In the genomic region with DNA sequence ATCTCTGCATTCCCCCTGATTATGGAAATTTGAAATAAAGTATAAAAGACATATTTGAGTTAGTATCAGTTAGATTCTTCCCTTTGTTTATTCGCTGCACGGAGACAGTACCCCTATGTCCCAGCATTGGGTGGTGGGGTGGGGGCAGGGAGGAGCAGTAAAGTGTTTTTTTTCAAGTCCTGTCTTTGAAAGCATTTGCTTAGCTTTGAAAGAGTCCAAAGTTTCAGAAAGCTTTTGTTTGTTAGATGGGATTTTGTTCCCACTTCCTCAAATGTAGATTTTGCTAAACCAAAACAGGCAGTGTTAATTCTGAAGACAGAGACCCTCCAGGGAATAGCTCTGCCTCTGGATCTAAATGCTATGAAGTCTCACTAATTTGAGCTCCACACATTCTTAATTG, we compare ENCODE assay signal across 17 cellular contexts.
A peak's percentile ranks its signal among the peaks of the same experiment; 100 is the strongest.
DNase-seq lines count a peak whose midpoint lies in the region; ATAC-seq and TF ChIP-seq lines count a peak whose summit lies in the region.
"Had no signal": no experiment of that assay in that cellular context is flagged by ENCODE, and none has a peak within 500 bp of the region (broad histone marks: within the 10 kb centered on the region; RNA-seq: fewer than 3 reads in every experiment).

No MANE protein-coding gene starts in this region.

- TF ChIP-seq POLR2A in heart left ventricle (IDR thresholded peaks at IDR 0.05), result no peak

- H3K4me2 ChIP-seq in GM23338, result peak overlapping the region; percentile 31
- H3K4me2 ChIP-seq in neural progenitor cell, result peak overlapping the region; percentile 67

- H3K9me2 ChIP-seq in GM23338 (ENCODE audit: insufficient read depth), result 0 out of 2 replicates have a peak, but pooled peaks cover 6% of the 10 kb centered on the region

- H3K27me3 Mint-ChIP-seq in GM23338 (ENCODE audit: insufficient read depth, low read depth, poor library complexity) (peaks cover 7% of the 10 kb centered on the region), WTC11 (ENCODE audit: low read depth) (no peaks in the 10 kb centered on the region), neural progenitor cell (ENCODE audit: insufficient read depth, low read depth) (peaks cover 5% of the 10 kb centered on the region)

- no peaks in the 10 kb centered on the region for H3K9me3 Mint-ChIP-seq in GM23338
- peaks cover 7% of the 10 kb centered on the region for H3K9me3 Mint-ChIP-seq in WTC11
- H3K9me3 Mint-ChIP-seq in neural progenitor cell, result peaks cover 1% of the 10 kb centered on the region
- H3K9me3 Mint-ChIP-seq: CD8-positive, alpha-beta T cell had no signal

- DNase-seq in GM23338 (ENCODE audit: low spot score), result no peak
- DNase-seq in WTC11 (ENCODE audit: low spot score), result no peak
- DNase-seq in neural progenitor cell (ENCODE audit: low spot score), result no peak
- DNase-seq in D341Med (ENCODE audit: low spot score), result no peak
- DNase-seq in activated CD4-positive, alpha-beta T cell treated with anti-CD3 and anti-CD28 coated beads for 1 hour, result no peak
- DNase-seq in heart left ventricle, result no peak
- DNase-seq: Calu3; CD8-positive, alpha-beta T cell; DMS 273 treated with DMSO at 0.1 percent for 48 hours; DMS53; DND-41; EL had no signal

- H3K9me3 ChIP-seq in HUES48 (ENCODE audit: control insufficient read depth, insufficient read depth, low read length) (no peaks in the 10 kb centered on the region), neural progenitor cell (ENCODE audit: low read depth) (no peaks in the 10 kb centered on the region), heart left ventricle (no peaks in the 10 kb centered on the region)
- H3K9me3 ChIP-seq: BLaER1 treated with 17β-estradiol and CSF1 and Interleukin-3, amounts not matched to agents 10 nM and 100 nM had no signal

- H3K4me1 Mint-ChIP-seq in GM23338, result peaks cover 15% of the 10 kb centered on the region
- peaks cover 16% of the 10 kb centered on the region for H3K4me1 Mint-ChIP-seq in WTC11
- H3K4me1 Mint-ChIP-seq in neural progenitor cell, result peaks cover 7% of the 10 kb centered on the region
- H3K4me1 Mint-ChIP-seq: B cell had no signal

- 47 to 63% (median 57%) methylated on average over 2 of the region's 2 CpGs for WGBS in heart left ventricle, 4 donors

- H3K27ac ChIP-seq in GM23338 (ENCODE audit: low read depth) (no peak overlapping the region), HUES48 (ENCODE audit: low read depth, low read length) (peak overlapping the region; percentile 56), neural progenitor cell (no peak overlapping the region), heart left ventricle (no peak overlapping the region)
- H3K27ac ChIP-seq: BLaER1 treated with 17β-estradiol and CSF1 and Interleukin-3, amounts not matched to agents 10 nM and 100 nM had no signal

- ATAC-seq in GM23338 (no peak; the same call in 2 of the 3 replicates), WTC11 (peak; percentile 47), GM19395 (IDR thresholded peaks at IDR 0.05; ENCODE audit: unreplicated experiment) (no peak), heart left ventricle (no peak)
- ATAC-seq: CD8-positive, alpha-beta T cell; GM12878 had no signal

- H2AFZ ChIP-seq in GM23338, result peak overlapping the region; percentile 61; the same call in 1 of the 2 replicates
- peak overlapping the region; percentile 94 for H2AFZ ChIP-seq in neural progenitor cell (replicated peaks)

- intact Hi-C loops in heart left ventricle (cut with DNase I), result no loop called here

- H3K4me3 Mint-ChIP-seq in GM23338, result no peak overlapping the region; the same call in 2 of the 3 replicates
- H3K4me3 Mint-ChIP-seq in WTC11, result no peak overlapping the region
- H3K4me3 Mint-ChIP-seq in neural progenitor cell, result no peak overlapping the region
- H3K4me3 Mint-ChIP-seq: B cell; CD8-positive, alpha-beta T cell had no signal

- no peaks in the 10 kb centered on the region for H4K20me1 ChIP-seq in GM23338 (replicated peaks; ENCODE audit: insufficient read depth)
- H4K20me1 ChIP-seq in neural progenitor cell (ENCODE audit: low read depth), result no peaks in the 10 kb centered on the region
- H4K20me1 ChIP-seq: BLaER1 treated with 17β-estradiol and CSF1 and Interleukin-3, amounts not matched to agents 10 nM and 100 nM had no signal

- H3F3A ChIP-seq in GM23338 (replicated peaks; ENCODE audit: low read depth), result no peaks in the 10 kb centered on the region
- no peaks in the 10 kb centered on the region for H3F3A ChIP-seq in neural progenitor cell (ENCODE audit: low read depth)

- H3K27me3 ChIP-seq in GM23338 (ENCODE audit: insufficient read depth) (no peaks in the 10 kb centered on the region), HUES48 (ENCODE audit: control insufficient read depth, insufficient read depth, low read length) (no peaks in the 10 kb centered on the region), neural progenitor cell (no peaks in the 10 kb centered on the region), heart left ventricle (peaks cover 0 to 9% (median 0%) of the 10 kb centered on the region in 9 donors)
- H3K27me3 ChIP-seq: BLaER1 treated with 17β-estradiol and CSF1 and Interleukin-3, amounts not matched to agents 10 nM and 100 nM had no signal

- H3K27ac Mint-ChIP-seq in GM23338, result peak overlapping the region; percentile 83
- H3K27ac Mint-ChIP-seq in WTC11, result peak overlapping the region; percentile 3; the same call in 1 of the 2 replicates
- H3K27ac Mint-ChIP-seq in neural progenitor cell, result no peak overlapping the region
- H3K27ac Mint-ChIP-seq: B cell; CD8-positive, alpha-beta T cell had no signal

- H3K36me3 ChIP-seq in GM23338 (ENCODE audit: insufficient read depth) (no peaks in the 10 kb centered on the region), HUES48 (ENCODE audit: control insufficient read depth, insufficient read depth, low read length) (no peaks in the 10 kb centered on the region), neural progenitor cell (no peaks in the 10 kb centered on the region), heart left ventricle (no peaks in the 10 kb centered on the region)
- H3K36me3 ChIP-seq: BLaER1 treated with 17β-estradiol and CSF1 and Interleukin-3, amounts not matched to agents 10 nM and 100 nM had no signal

- H3K4me3 ChIP-seq in GM23338 (no peak overlapping the region), HUES48 (ENCODE audit: low read depth, low read length) (peak overlapping the region; percentile 27; the same call in 1 of the 2 replicates), neural progenitor cell (no peak overlapping the region), heart left ventricle (no peak overlapping the region)
- H3K4me3 ChIP-seq: BLaER1 treated with 17β-estradiol and CSF1 and Interleukin-3, amounts not matched to agents 10 nM and 100 nM; GM12878 had no signal

- CTCF ChIA-PET in WTC11 (lab: Charles Lee), result interaction anchor here (1.0 to 1.3 kb wide), 2 partner anchors 10 to 38 kb away, joined by 5 to 7 read pairs; no protein-coding TSS in a partner anchor

- H3K4me1 ChIP-seq in GM23338 (ENCODE audit: insufficient read depth) (peaks cover 13% of the 10 kb centered on the region), HUES48 (ENCODE audit: control insufficient read depth, insufficient read depth, low read length) (peaks cover 17% of the 10 kb centered on the region), neural progenitor cell (peaks cover 12% of the 10 kb centered on the region), heart left ventricle (no peaks in the 10 kb centered on the region)

- TF ChIP-seq CTCF in GM23338 (conservative IDR thresholded peaks at IDR 0.05; ENCODE audit: low read depth in 2 of 2) (no peak), WTC11 (IDR thresholded peaks at IDR 0.05) (no peak), neural progenitor cell (IDR thresholded peaks at IDR 0.05) (no peak), heart left ventricle (IDR thresholded peaks at IDR 0.05) (no peak)

- H3K36me3 Mint-ChIP-seq in GM23338 (ENCODE audit: low read depth), result no peaks in the 10 kb centered on the region
- H3K36me3 Mint-ChIP-seq in WTC11, result no peaks in the 10 kb centered on the region
- no peaks in the 10 kb centered on the region for H3K36me3 Mint-ChIP-seq in neural progenitor cell
- H3K36me3 Mint-ChIP-seq: CD8-positive, alpha-beta T cell had no signal

- POLR2A ChIA-PET in WTC11 (lab: Charles Lee), result no interaction called here

- H3K79me2 ChIP-seq in GM23338 (replicated peaks; ENCODE audit: insufficient read depth), result no peaks in the 10 kb centered on the region
- no peaks in the 10 kb centered on the region for H3K79me2 ChIP-seq in neural progenitor cell (ENCODE audit: low read depth)

- no peak overlapping the region for H3K9ac ChIP-seq in HUES48 (ENCODE audit: low read depth, low read length)
- H3K9ac ChIP-seq in neural progenitor cell, result no peak overlapping the region
- H3K9ac ChIP-seq: BLaER1 treated with 17β-estradiol and CSF1 and Interleukin-3, amounts not matched to agents 10 nM and 100 nM had no signal

TF ChIP-seq in WTC11, 78 proteins besides CTCF, POLR2A, EP300 and RAD21 (continues in another document):
- TF ChIP-seq NR2C2 (CRISPR knock-in tag; IDR thresholded peaks at IDR 0.05), result no peak
- TF ChIP-seq HMGXB4 (CRISPR knock-in tag; IDR thresholded peaks at IDR 0.05), result no peak
- no peak for TF ChIP-seq EMX1 (CRISPR knock-in tag; IDR thresholded peaks at IDR 0.05)
- TF ChIP-seq HMGA2 (CRISPR knock-in tag; IDR thresholded peaks at IDR 0.05), result no peak
- TF ChIP-seq TEAD4 (CRISPR knock-in tag; IDR thresholded peaks at IDR 0.05), result no peak
- no peak for TF ChIP-seq ZBTB21 (CRISPR knock-in tag; IDR thresholded peaks at IDR 0.05; ENCODE audit: borderline replicate concordance)
- no peak for TF ChIP-seq RELA (CRISPR knock-in tag; IDR thresholded peaks at IDR 0.05; ENCODE audit: borderline replicate concordance)
- no peak for TF ChIP-seq TCF7 (CRISPR knock-in tag; IDR thresholded peaks at IDR 0.05; ENCODE audit: low read depth)
- TF ChIP-seq MAX (CRISPR knock-in tag; IDR thresholded peaks at IDR 0.05), result no peak
